22 cellular contexts compared by ENCODE assay signal in genomic region chr1:162711066-162711465, GRCh38.
DNase-seq lines count a peak whose midpoint lies in the region; FAIRE-seq and TF ChIP-seq lines count a peak whose summit lies in the region.
"Had no signal": no experiment of that assay in that cellular context is flagged by ENCODE, and none has a peak within 500 bp of the region (broad histone marks: within the 10 kb centered on the region; RNA-seq: fewer than 3 reads in every experiment).

No MANE protein-coding gene starts in this region.

- H3K14ac ChIP-seq in mesenchymal stem cell (ENCODE audit: low read length in 2 of 2): no peak overlapping the region

- H2BK120ac ChIP-seq in mesenchymal stem cell (ENCODE audit: low read depth, low read length): peak overlapping the region; percentile 9

- H3K27me3 Mint-ChIP-seq in astrocyte (ENCODE audit: low read depth, unreplicated experiment): peaks cover 2% of the 10 kb centered on the region
- H3K27me3 Mint-ChIP-seq: activated CD4-positive, alpha-beta T cell treated with anti-CD3 and anti-CD28 coated beads for 36 hours; CD4-positive, alpha-beta T cell had no signal

- H4K8ac ChIP-seq in mesenchymal stem cell (ENCODE audit: low read length): no peak overlapping the region

- no peaks in the 10 kb centered on the region for H3K36me3 ChIP-seq in astrocyte (ENCODE audit: insufficient read depth, low read length)
- H3K36me3 ChIP-seq in mesenchymal stem cell (ENCODE audit: control insufficient read depth in 1 of 2, insufficient read depth in 2 of 2, low read depth in 1 of 2, low read length in 2 of 2): peaks cover 4 to 73% of the 10 kb centered on the region in 2 experiments
- H3K36me3 ChIP-seq in suprapubic skin: no peaks in the 10 kb centered on the region
- H3K36me3 ChIP-seq: vagina had no signal

- peaks cover 30% of the 10 kb centered on the region for H4K20me1 ChIP-seq in astrocyte (ENCODE audit: insufficient read depth, low read length)

- H3K4ac ChIP-seq in mesenchymal stem cell (ENCODE audit: low read depth in 1 of 2, low read length in 2 of 2): peak overlapping the region in 1 of 2 experiments; percentile 70

- no peak overlapping the region for H2AK5ac ChIP-seq in mesenchymal stem cell (ENCODE audit: low read length, severe bottlenecking)

- no peak overlapping the region for H2BK15ac ChIP-seq in mesenchymal stem cell (ENCODE audit: low read depth, poor library complexity, severe bottlenecking)

- H2BK12ac ChIP-seq in mesenchymal stem cell (ENCODE audit: low read length in 2 of 2): no peak overlapping the region

- FAIRE-seq in astrocyte (lab: Jason Lieb, UNC): no peak
- FAIRE-seq: G401.6, GM18507, HTR-8/SVneo, keratinocyte had no signal

- no peak overlapping the region for H3K23ac ChIP-seq in mesenchymal stem cell (ENCODE audit: low read length in 2 of 2)

- no peaks in the 10 kb centered on the region for H3K27me3 ChIP-seq in astrocyte (ENCODE audit: insufficient read depth, low read length)
- no peaks in the 10 kb centered on the region for H3K27me3 ChIP-seq in mesenchymal stem cell (ENCODE audit: control insufficient read depth in 1 of 2, insufficient read depth in 1 of 2, low read length in 2 of 2)
- no peaks in the 10 kb centered on the region for H3K27me3 ChIP-seq in suprapubic skin
- H3K27me3 ChIP-seq: vagina had no signal

- no peak overlapping the region for H2BK5ac ChIP-seq in mesenchymal stem cell (ENCODE audit: low read depth, low read length, poor library complexity, severe bottlenecking)

- H3K4me1 Mint-ChIP-seq in astrocyte (ENCODE audit: low read depth, unreplicated experiment): peaks cover 2% of the 10 kb centered on the region
- H3K4me1 Mint-ChIP-seq: activated CD4-positive, alpha-beta T cell treated with anti-CD3 and anti-CD28 coated beads for 36 hours had no signal

- DNase-seq in HFF-Myc (ENCODE audit: extremely low read depth, low read depth) (peak; percentile 11), astrocyte (ENCODE audit: low read depth) (peak; percentile 48), mesenchymal stem cell (no peak), suprapubic skin (ENCODE audit: low spot score in 2 of 2) (no peak), dermis blood vessel endothelial cell (no peak), foreskin fibroblast (no peak), COLO829 (ENCODE audit: low spot score) (no peak)
- DNase-seq: activated CD4-positive, alpha-beta T cell treated with anti-CD3 and anti-CD28 coated beads for 36 hours; activated naive CD4-positive, alpha-beta T cell treated with anti-CD3 and anti-CD28 coated beads for 36 hours; activated T-cell treated with anti-CD3 and anti-CD28 coated beads, Interleukin-2, amount 50 U/mL, for 72 hours; anterior cingulate cortex; CD4-positive, alpha-beta T cell; effector CD4-positive, alpha-beta T cell; erythroblast; NCI-H1694 treated with DMSO at 0.1 percent for 48 hours; occipital lobe; Right ventricle myocardium superior had no signal

- TF ChIP-seq POLR2A in suprapubic skin (IDR thresholded peaks at IDR 0.05): no peak

- H3K4me3 Mint-ChIP-seq in astrocyte (ENCODE audit: unreplicated experiment): no peak overlapping the region
- H3K4me3 Mint-ChIP-seq: activated CD4-positive, alpha-beta T cell treated with anti-CD3 and anti-CD28 coated beads for 36 hours; activated naive CD4-positive, alpha-beta T cell treated with anti-CD3 and anti-CD28 coated beads for 36 hours; activated T-cell treated with anti-CD3 and anti-CD28 coated beads, Interleukin-2, amount 50 U/mL, for 72 hours; CD4-positive, alpha-beta T cell had no signal

- H4K91ac ChIP-seq in mesenchymal stem cell (ENCODE audit: low read length): no peak overlapping the region

- H3K36me3 Mint-ChIP-seq in astrocyte (ENCODE audit: low read depth, unreplicated experiment): no peaks in the 10 kb centered on the region

- H3K4me3 ChIP-seq in HFF-Myc (replicated peaks; ENCODE audit: low read depth, low read length): no peak overlapping the region
- H3K4me3 ChIP-seq in astrocyte (ENCODE audit: insufficient read depth, low read depth, low read length): no peak overlapping the region
- no peak overlapping the region for H3K4me3 ChIP-seq in mesenchymal stem cell (ENCODE audit: insufficient read depth in 1 of 2, low read depth in 1 of 2, low read length in 2 of 2)
- H3K4me3 ChIP-seq in suprapubic skin: no peak overlapping the region
- H3K4me3 ChIP-seq in foreskin fibroblast (ENCODE audit: low read depth in 1 of 2, low read length in 2 of 2): no peak overlapping the region
- H3K4me3 ChIP-seq: vagina had no signal

- no peak for TF ChIP-seq CTCF in HFF-Myc (IDR thresholded peaks at IDR 0.05; ENCODE audit: low read depth, low read length, missing control alignments)
- no peak for TF ChIP-seq CTCF in astrocyte (IDR thresholded peaks at IDR 0.05; ENCODE audit: insufficient read depth, low read depth, low read length)
- TF ChIP-seq CTCF in suprapubic skin (IDR thresholded peaks at IDR 0.05): no peak
- TF ChIP-seq CTCF in foreskin fibroblast (IDR thresholded peaks at IDR 0.05; ENCODE audit: low read depth, low read length): no peak

- 65% methylated on average over 3 of the region's 3 CpGs for WGBS in mesenchymal stem cell
- 75% methylated on average over 3 of the region's 3 CpGs for WGBS in suprapubic skin

- no peak overlapping the region for H3K4me2 ChIP-seq in astrocyte (ENCODE audit: low read length)
- H3K4me2 ChIP-seq in mesenchymal stem cell (ENCODE audit: low read length, poor library complexity, severe bottlenecking): no peak overlapping the region

- no peaks in the 10 kb centered on the region for H3K9me3 Mint-ChIP-seq in astrocyte (ENCODE audit: unreplicated experiment)
- H3K9me3 Mint-ChIP-seq: activated naive CD4-positive, alpha-beta T cell treated with anti-CD3 and anti-CD28 coated beads for 36 hours; activated T-cell treated with anti-CD3 and anti-CD28 coated beads, Interleukin-2, amount 50 U/mL, for 72 hours; CD4-positive, alpha-beta T cell had no signal

- H3K9me3 ChIP-seq in astrocyte (ENCODE audit: insufficient read depth, low read depth, low read length) (no peaks in the 10 kb centered on the region), mesenchymal stem cell (ENCODE audit: control insufficient read depth, low read length) (no peaks in the 10 kb centered on the region), suprapubic skin (no peaks in the 10 kb centered on the region)
- H3K9me3 ChIP-seq: vagina had no signal

- no peak overlapping the region for H3K27ac Mint-ChIP-seq in astrocyte (ENCODE audit: unreplicated experiment)
- H3K27ac Mint-ChIP-seq: activated CD4-positive, alpha-beta T cell treated with anti-CD3 and anti-CD28 coated beads for 36 hours; activated naive CD4-positive, alpha-beta T cell treated with anti-CD3 and anti-CD28 coated beads for 36 hours; activated T-cell treated with anti-CD3 and anti-CD28 coated beads, Interleukin-2, amount 50 U/mL, for 72 hours; CD4-positive, alpha-beta T cell had no signal

- no peaks in the 10 kb centered on the region for H3K79me2 ChIP-seq in astrocyte (ENCODE audit: insufficient read depth, low read length)

- H3K27ac ChIP-seq in astrocyte (ENCODE audit: low read depth, low read length): no peak overlapping the region
- H3K27ac ChIP-seq in mesenchymal stem cell (ENCODE audit: low read length, poor library complexity, severe bottlenecking): no peak overlapping the region
- H3K27ac ChIP-seq in suprapubic skin: peak overlapping the region; percentile 69
- H3K27ac ChIP-seq: vagina had no signal

- H3K9ac ChIP-seq in astrocyte (ENCODE audit: low read length) (no peak overlapping the region), mesenchymal stem cell (ENCODE audit: low read length) (peak overlapping the region; percentile 61)

- H2AFZ ChIP-seq in astrocyte (ENCODE audit: low read depth, low read length) (no peak overlapping the region), mesenchymal stem cell (ENCODE audit: low read depth, low read length) (no peak overlapping the region)

- H3K4me1 ChIP-seq in astrocyte (ENCODE audit: insufficient read depth, low read length) (peaks cover 10% of the 10 kb centered on the region), mesenchymal stem cell (ENCODE audit: control insufficient read depth, insufficient read depth, low read depth, low read length) (peaks cover 7% of the 10 kb centered on the region), suprapubic skin (peaks cover 16% of the 10 kb centered on the region)

- peaks cover 21% of the 10 kb centered on the region for H3K79me1 ChIP-seq in mesenchymal stem cell (replicated peaks; ENCODE audit: low read length, poor library complexity, severe bottlenecking)

- H3K18ac ChIP-seq in mesenchymal stem cell (ENCODE audit: low read depth in 1 of 2, low read length in 2 of 2): peak overlapping the region in 1 of 2 experiments; percentile 37

- no peak for TF ChIP-seq EP300 in suprapubic skin (IDR thresholded peaks at IDR 0.05)

Comparison
In these comparisons a context has a peak if more than half of its experiments do, and no peak if none do; other contexts are left out.
1. DNase-seq: peak in HFF-Myc (single experiment) and astrocyte (single experiment); none in mesenchymal stem cell (single experiment), suprapubic skin (0 of 2), dermis blood vessel endothelial cell (single experiment), foreskin fibroblast (0 of 2) and COLO829 (single experiment).